Comparison of ENCODE assay signal across 12 cellular contexts in the genomic region with DNA sequence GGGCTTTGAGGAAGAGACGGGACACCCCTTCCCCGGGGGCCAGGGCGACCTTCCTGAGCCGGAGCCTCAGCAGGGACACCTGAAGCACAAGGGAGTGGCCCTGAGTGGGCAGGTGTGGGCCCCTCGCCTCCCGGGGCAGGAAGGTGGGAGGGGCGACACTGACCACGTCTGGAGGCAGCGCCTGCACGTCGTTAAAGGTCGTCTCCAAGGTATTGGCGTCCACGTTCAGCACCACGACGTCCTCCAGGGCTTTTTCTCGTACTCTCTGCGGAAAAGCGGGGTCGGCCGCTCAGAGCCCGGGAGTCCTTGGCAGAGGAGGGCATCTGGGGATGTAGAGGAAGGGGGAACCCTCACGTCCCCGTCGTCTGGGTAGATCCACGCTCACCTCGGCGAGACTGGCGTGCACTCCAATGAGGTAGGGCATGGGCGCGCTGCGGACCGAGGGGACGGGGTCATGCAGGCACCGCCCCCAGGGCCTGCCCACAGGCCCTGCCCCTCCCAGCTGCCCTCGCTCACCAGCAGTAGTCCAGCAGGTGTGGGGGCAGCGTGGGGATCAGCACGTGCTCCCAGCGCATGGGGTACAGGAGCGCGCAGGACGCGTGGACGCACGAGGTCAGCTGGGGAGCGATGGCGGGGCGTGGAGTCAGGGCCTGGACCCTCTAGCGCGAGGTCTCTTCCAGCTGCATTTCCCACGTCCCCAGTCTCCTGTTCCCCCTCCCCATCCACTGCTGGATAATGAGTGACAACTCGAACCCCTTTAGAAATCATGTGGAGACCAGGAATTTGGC. TPM values are rescaled to one million over a fixed set of nuclear protein-coding genes. Genes with fewer than 3 reads are reported as not detected.
A peak's percentile ranks its signal among the peaks of the same experiment; 100 is the strongest.
DNase-seq lines count a peak whose midpoint lies in the region; ATAC-seq and TF ChIP-seq lines count a peak whose summit lies in the region.
"Had no signal": no experiment of that assay in that cellular context is flagged by ENCODE, and none has a peak within 500 bp of the region (broad histone marks: within the 10 kb centered on the region; RNA-seq: fewer than 3 reads in every experiment).

No MANE protein-coding gene starts in this region.

- H2AFZ ChIP-seq in HCT116 (ENCODE audit: low read depth, low read length, poor library complexity, severe bottlenecking) (no peak overlapping the region), parathyroid adenoma (peak overlapping the region; percentile 9)

- CTCF ChIA-PET in HCT116 (lab: Charles Lee): no interaction called here

- RAD21 ChIA-PET in HCT116 (lab: Charles Lee; ENCODE audit: low non-redundant PET in 1 of 2, low total read pairs in 2 of 2, uncharacterized antibody in 2 of 2, unreplicated experiment in 2 of 2): no interaction called here

- DNase-seq in HCT116 (ENCODE audit: low read depth, low spot score) (no peak), KG1 (lab: John Stamatoyannopoulos, UW) (no peak), T-helper 9 cell (no peak)
- DNase-seq: NCI-H2029 had no signal

- H3K4me2 ChIP-seq in HCT116 (ENCODE audit: low read length) (no peak overlapping the region), parathyroid adenoma (ENCODE audit: low read length) (peak overlapping the region; percentile 59)
- H3K4me2 ChIP-seq: KMS-11 had no signal

- H3K9ac ChIP-seq in HCT116 (ENCODE audit: low read length) (no peak overlapping the region), iPS-18a (ENCODE audit: low read length) (no peak overlapping the region), parathyroid adenoma (no peak overlapping the region)
- H3K9ac ChIP-seq: KMS-11 had no signal

- intact Hi-C loops in HCT116 (cut with micrococcal nuclease): no loop called here

- no TSS peak for BruUV-seq in HCT116 (replicated peaks; lab: Mats Ljungman, UMichigan)

- TF ChIP-seq POLR2A in HCT116 (IDR thresholded peaks at IDR 0.05; ENCODE audit: borderline replicate concordance, extremely low read depth, insufficient read depth, insufficient read length): no peak

- no peak overlapping the region for H3K27ac ChIP-seq in HCT116 (ENCODE audit: low read depth, low read length)
- no peak overlapping the region for H3K27ac ChIP-seq in iPS-18a (ENCODE audit: low read length)
- no peak overlapping the region for H3K27ac ChIP-seq in parathyroid adenoma
- H3K27ac ChIP-seq: KMS-11 had no signal

- H3K27me3 ChIP-seq in HCT116 (ENCODE audit: insufficient read depth, low read length): no peaks in the 10 kb centered on the region
- H3K27me3 ChIP-seq in iPS-18a (ENCODE audit: control insufficient read depth, insufficient read depth, low read length): peaks cover 21% of the 10 kb centered on the region
- H3K27me3 ChIP-seq in parathyroid adenoma (ENCODE audit: control insufficient read depth, insufficient read depth, low read length): no peaks in the 10 kb centered on the region

- H3K79me2 ChIP-seq in HCT116 (ENCODE audit: insufficient read depth, low read length): no peaks in the 10 kb centered on the region
- no peaks in the 10 kb centered on the region for H3K79me2 ChIP-seq in parathyroid adenoma

- no peaks in the 10 kb centered on the region for H3K9me2 ChIP-seq in HCT116 (ENCODE audit: insufficient read depth)

- no peaks in the 10 kb centered on the region for H3K36me3 ChIP-seq in HCT116 (ENCODE audit: control insufficient read depth in 1 of 2, insufficient read depth in 2 of 2, low read length in 2 of 2)
- no peaks in the 10 kb centered on the region for H3K36me3 ChIP-seq in iPS-18a (ENCODE audit: control insufficient read depth, low read depth, low read length)
- no peaks in the 10 kb centered on the region for H3K36me3 ChIP-seq in parathyroid adenoma (ENCODE audit: control insufficient read depth, insufficient read depth, low read length)

- H3K4me3 ChIP-seq in HCT116 (replicated peaks in 1 of 2; ENCODE audit: low read depth in 1 of 2, low read length in 2 of 2): no peak overlapping the region
- peak overlapping the region; percentile 71 for H3K4me3 ChIP-seq in iPS-18a (ENCODE audit: low read length)
- peak overlapping the region; percentile 24 for H3K4me3 ChIP-seq in parathyroid adenoma (ENCODE audit: low read depth, low read length)

- no peaks in the 10 kb centered on the region for H3K9me3 ChIP-seq in HCT116 (ENCODE audit: control insufficient read depth in 1 of 2, insufficient read depth in 1 of 2, low read depth in 1 of 2, low read length in 2 of 2)
- no peaks in the 10 kb centered on the region for H3K9me3 ChIP-seq in iPS-18a (ENCODE audit: control insufficient read depth, low read depth, low read length)
- no peaks in the 10 kb centered on the region for H3K9me3 ChIP-seq in parathyroid adenoma (ENCODE audit: control insufficient read depth, low read length)

- no peak for TF ChIP-seq CTCF in HCT116 (IDR thresholded peaks at IDR 0.05 in 2 of 3, conservative IDR thresholded peaks at IDR 0.05 in 1 of 3; ENCODE audit: borderline replicate concordance in 1 of 3, insufficient read depth in 1 of 3, low read depth in 2 of 3, low read length in 2 of 3)
- no peak for TF ChIP-seq CTCF in parathyroid adenoma (IDR thresholded peaks at IDR 0.05)

- POLR2A ChIA-PET in HCT116 (lab: Charles Lee): no interaction called here

- ATAC-seq in HCT116: 0 out of 2 replicates have a peak, but pooled peaks have one; percentile 6
- ATAC-seq in SK-N-SH treated with all-trans-retinoic acid at 6 μM for 48 hours: peak; percentile 20; the same call in 2 of the 3 replicates
- ATAC-seq in GM18868 (IDR thresholded peaks at IDR 0.05; ENCODE audit: unreplicated experiment): no peak
- ATAC-seq in GM18867 (IDR thresholded peaks at IDR 0.05; ENCODE audit: unreplicated experiment): no peak

- peaks cover 8 to 27% of the 10 kb centered on the region in 2 experiments for H3K4me1 ChIP-seq in HCT116 (ENCODE audit: control insufficient read depth in 1 of 2, insufficient read depth in 2 of 2, low read length in 2 of 2)
- peaks cover 3% of the 10 kb centered on the region for H3K4me1 ChIP-seq in iPS-18a (ENCODE audit: control insufficient read depth, low read depth, low read length)
- no peaks in the 10 kb centered on the region for H3K4me1 ChIP-seq in parathyroid adenoma

- no peak for TF ChIP-seq RAD21 in HCT116 (IDR thresholded peaks at IDR 0.05; ENCODE audit: low read depth)

- no peaks in the 10 kb centered on the region for H4K20me1 ChIP-seq in HCT116 (ENCODE audit: insufficient read depth)

TF ChIP-seq in HCT116, 20 proteins besides CTCF, POLR2A, EP300 and RAD21 (continues in another document):
- TF ChIP-seq EZH2phosphoT487 (IDR thresholded peaks at IDR 0.05; ENCODE audit: borderline replicate concordance) (no peak), CEBPB (IDR thresholded peaks at IDR 0.05; ENCODE audit: low read depth) (no peak), ZNF274 (IDR thresholded peaks at IDR 0.05; ENCODE audit: low read depth, low read length) (no peak)

TF ChIP-seq in SK-N-SH treated with all-trans-retinoic acid at 6 μM for 48 hours, 23 proteins besides CTCF, POLR2A, EP300 and RAD21:
- TF ChIP-seq, protein P1, sequence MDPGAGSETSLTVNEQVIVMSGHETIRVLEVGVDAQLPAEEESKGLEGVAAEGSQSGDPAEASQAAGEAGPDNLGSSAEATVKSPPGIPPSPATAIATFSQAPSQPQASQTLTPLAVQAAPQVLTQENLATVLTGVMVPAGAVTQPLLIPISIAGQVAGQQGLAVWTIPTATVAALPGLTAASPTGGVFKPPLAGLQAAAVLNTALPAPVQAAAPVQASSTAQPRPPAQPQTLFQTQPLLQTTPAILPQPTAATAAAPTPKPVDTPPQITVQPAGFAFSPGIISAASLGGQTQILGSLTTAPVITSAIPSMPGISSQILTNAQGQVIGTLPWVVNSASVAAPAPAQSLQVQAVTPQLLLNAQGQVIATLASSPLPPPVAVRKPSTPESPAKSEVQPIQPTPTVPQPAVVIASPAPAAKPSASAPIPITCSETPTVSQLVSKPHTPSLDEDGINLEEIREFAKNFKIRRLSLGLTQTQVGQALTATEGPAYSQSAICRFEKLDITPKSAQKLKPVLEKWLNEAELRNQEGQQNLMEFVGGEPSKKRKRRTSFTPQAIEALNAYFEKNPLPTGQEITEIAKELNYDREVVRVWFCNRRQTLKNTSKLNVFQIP (CRISPR knock-in tag; IDR thresholded peaks at IDR 0.05; ENCODE audit: borderline replicate concordance, low read depth): no peak
- TF ChIP-seq ESRRG (CRISPR knock-in tag; IDR thresholded peaks at IDR 0.05) (no peak), CSDC2 (CRISPR knock-in tag; IDR thresholded peaks at IDR 0.05) (no peak), GLIS3 (CRISPR knock-in tag; IDR thresholded peaks at IDR 0.05) (no peak), TOX (CRISPR knock-in tag; IDR thresholded peaks at IDR 0.05; ENCODE audit: borderline replicate concordance) (no peak), SNAI2 (CRISPR knock-in tag; IDR thresholded peaks at IDR 0.05) (no peak), ARNTL (CRISPR knock-in tag; IDR thresholded peaks at IDR 0.05; ENCODE audit: borderline replicate concordance, low read depth) (no peak)
TF ChIP-seq in SK-N-SH treated with all-trans-retinoic acid at 6 μM for 48 hours: peak in this region for 0.

RNA-seq across cellular contexts. Expression of a gene that starts 6.1 kb away (rescaled TPM):
- 0.54 TPM for total RNA-seq in HCT116 (2021; ENCODE audit: unreplicated experiment)
- 18.3 and 22.6 TPM in 2 replicates for polyA plus RNA-seq in HCT116 (2012)

RNA-seq across cellular contexts. Expression of a gene that starts 11.4 kb away (rescaled TPM):
- total RNA-seq in HCT116 (2021; ENCODE audit: unreplicated experiment): 40.5 TPM
- 47.9 and 49.7 TPM in 2 replicates for polyA plus RNA-seq in HCT116 (2012)
- polyA plus RNA-seq: CD14-positive monocyte had no signal

RNA-seq across cellular contexts. Expression of a gene that starts 15.9 kb away (rescaled TPM):
- total RNA-seq in HCT116 (2021; ENCODE audit: unreplicated experiment): 89.5 TPM
- polyA plus RNA-seq in HCT116 (2012): 78.8 and 79.0 TPM in 2 replicates

RNA-seq across cellular contexts. Expression of a gene that starts 26.6 kb away (rescaled TPM):
- total RNA-seq in HCT116 (2021; ENCODE audit: unreplicated experiment): 32.5 TPM
- polyA plus RNA-seq in HCT116 (2012): 20.8 and 24.5 TPM in 2 replicates
- polyA plus RNA-seq: CD14-positive monocyte had no signal

RNA-seq across cellular contexts. Expression of a gene that starts 42.0 kb away (rescaled TPM):
- 0.93 TPM for total RNA-seq in HCT116 (2021; ENCODE audit: unreplicated experiment)
- 1.00 and 1.4 TPM in 2 replicates for polyA plus RNA-seq in HCT116 (2012)
- total RNA-seq: OCI-LY7 had no signal
- polyA plus RNA-seq: CD14-positive monocyte had no signal

Comparison
In these comparisons a context has a peak if more than half of its experiments do, and no peak if none do; other contexts are left out.
1. ATAC-seq: peak in HCT116 (single experiment) and SK-N-SH treated with all-trans-retinoic acid at 6 μM for 48 hours (single experiment); none in GM18868 (single experiment) and GM18867 (single experiment).
2. H3K4me3 ChIP-seq: peak in iPS-18a (single experiment) and parathyroid adenoma (single experiment); none in HCT116 (0 of 2).